ENCODE assay signal across 7 cellular contexts in genomic region chr3:53160660-53161344, GRCh38. TPM values are rescaled to one million over a fixed set of nuclear protein-coding genes. Genes with fewer than 3 reads are reported as not detected.
DNase-seq lines count a peak whose midpoint lies in the region; ATAC-seq, FAIRE-seq and TF ChIP-seq lines count a peak whose summit lies in the region.

Gene PRKCD (plus strand): TSS chr3:53161209. CDS start chr3:53178423, 17,214 bp downstream.

- peak; percentile 70 for TF ChIP-seq POLR2A in GM12892 (IDR thresholded peaks at IDR 0.05; ENCODE audit: low read depth, low read length)

- H3K4me3 ChIP-seq in WI38 (ENCODE audit: low read depth, low read length) (peak within 1 kb of the TSS; percentile 88), cardiac fibroblast (replicated peaks in 1 of 2; ENCODE audit: low read depth in 2 of 2, low read length in 2 of 2) (peak within 1 kb of the TSS; percentile 92 to 97)

- FAIRE-seq in GM12892 (lab: Jason Lieb, UNC), result peak; percentile 62

- TF ChIP-seq CTCF in WI38 (IDR thresholded peaks at IDR 0.05; ENCODE audit: low read depth, low read length) (no peak), cardiac fibroblast (IDR thresholded peaks at IDR 0.05; ENCODE audit: low read depth, low read length) (peak; percentile 51)

- ATAC-seq in HG02571 (IDR thresholded peaks at IDR 0.05; ENCODE audit: unreplicated experiment), result peak; percentile 40

- peak; percentile 95 for DNase-seq in GM12892 (ENCODE audit: insufficient read length)
- DNase-seq in NCI-H1092 (lab: John Stamatoyannopoulos, UW), result peak; percentile 6
- peak; percentile 81 to 95 for DNase-seq in cardiac fibroblast (ENCODE audit: low read depth in 2 of 2)
- peak; percentile 84 for DNase-seq in iris pigment epithelial cell (ENCODE audit: low read depth)
- peak; percentile 51 to 72 for DNase-seq in stimulated activated CD4-positive, alpha-beta T cell treated with anti-CD3 and anti-CD28 coated beads, Interleukin-12 subunit alpha, Interleukin-12 subunit beta, amount 100 ng/mL, for 24 hours (ENCODE audit: low read depth in 2 of 2)

RNA-seq across cellular contexts. Expression of gene PRKCD, which starts in this region (rescaled TPM):
- polyA plus RNA-seq in GM12892 (2012; ENCODE audit: missing spikeins), result 46.9 TPM

Comparison
In these comparisons a context has a peak if more than half of its experiments do, and no peak if none do; other contexts are left out.
1. Peak in every context shown above with its lines: DNase-seq, ATAC-seq and H3K4me3 ChIP-seq.
2. DNase-seq: peak in every context shown above with its lines; median percentile 95 in GM12892; 88 in cardiac fibroblast; 84 in iris pigment epithelial cell; 62 in stimulated activated CD4-positive, alpha-beta T cell treated with anti-CD3 and anti-CD28 coated beads, Interleukin-12 subunit alpha, Interleukin-12 subunit beta, amount 100 ng/mL, for 24 hours; 6 in NCI-H1092.